ENCODE assay signal across 1 cellular context in the genomic region with DNA sequence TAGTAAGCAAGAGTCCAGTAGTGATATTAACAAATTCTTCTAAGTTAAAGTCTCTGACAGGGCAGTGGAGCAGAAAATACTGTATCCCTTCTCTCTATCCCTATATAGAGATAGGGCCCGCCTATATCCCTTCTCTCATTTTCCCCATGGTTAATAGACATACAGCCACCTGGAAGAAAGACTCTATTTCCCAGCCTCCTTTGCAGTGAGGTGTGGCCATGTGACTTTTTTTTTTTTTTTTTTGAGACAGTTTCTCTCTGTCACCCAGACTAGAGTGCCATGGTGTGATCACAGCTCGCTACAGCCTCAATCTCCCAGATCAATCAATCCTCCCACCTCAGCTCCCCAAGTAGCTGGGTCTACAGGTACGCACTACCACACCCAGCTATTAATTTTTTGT.
TF ChIP-seq lines count a peak whose summit lies in the region.

No MANE protein-coding gene starts in this region.

TF ChIP-seq in K562, 482 proteins besides CTCF, POLR2A, EP300 and RAD21 (continued from another document):
- TF ChIP-seq, protein P1, sequence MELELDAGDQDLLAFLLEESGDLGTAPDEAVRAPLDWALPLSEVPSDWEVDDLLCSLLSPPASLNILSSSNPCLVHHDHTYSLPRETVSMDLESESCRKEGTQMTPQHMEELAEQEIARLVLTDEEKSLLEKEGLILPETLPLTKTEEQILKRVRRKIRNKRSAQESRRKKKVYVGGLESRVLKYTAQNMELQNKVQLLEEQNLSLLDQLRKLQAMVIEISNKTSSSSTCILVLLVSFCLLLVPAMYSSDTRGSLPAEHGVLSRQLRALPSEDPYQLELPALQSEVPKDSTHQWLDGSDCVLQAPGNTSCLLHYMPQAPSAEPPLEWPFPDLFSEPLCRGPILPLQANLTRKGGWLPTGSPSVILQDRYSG (tag; conservative IDR thresholded peaks at IDR 0.05; ENCODE audit: low read depth) = no peak
- TF ChIP-seq YBX1 (IDR thresholded peaks at IDR 0.05) = no peak
- no peak for TF ChIP-seq RFX5 (IDR thresholded peaks at IDR 0.05; ENCODE audit: low read depth, low read length)
- TF ChIP-seq ZBED1 (IDR thresholded peaks at IDR 0.05) = no peak
- no peak for TF ChIP-seq CLOCK (CRISPR knock-in tag; IDR thresholded peaks at IDR 0.05; ENCODE audit: borderline replicate concordance)
- TF ChIP-seq HMGXB4 (CRISPR knock-in tag; IDR thresholded peaks at IDR 0.05) = no peak
- TF ChIP-seq NONO (IDR thresholded peaks at IDR 0.05; ENCODE audit: low read depth in 2 of 2, low read length in 1 of 2) = no peak
- peak; percentile 95 for TF ChIP-seq ZNF384 (IDR thresholded peaks at IDR 0.05; ENCODE audit: low read depth, low read length)
- no peak for TF ChIP-seq ELK3 (CRISPR knock-in tag; IDR thresholded peaks at IDR 0.05)
- TF ChIP-seq ZNF143 (CRISPR knock-in tag; IDR thresholded peaks at IDR 0.05) = peak; percentile 57; the same call in 1 of the 2 replicates
- no peak for TF ChIP-seq ATF2 (CRISPR knock-in tag; IDR thresholded peaks at IDR 0.05)
- TF ChIP-seq, protein P2, sequence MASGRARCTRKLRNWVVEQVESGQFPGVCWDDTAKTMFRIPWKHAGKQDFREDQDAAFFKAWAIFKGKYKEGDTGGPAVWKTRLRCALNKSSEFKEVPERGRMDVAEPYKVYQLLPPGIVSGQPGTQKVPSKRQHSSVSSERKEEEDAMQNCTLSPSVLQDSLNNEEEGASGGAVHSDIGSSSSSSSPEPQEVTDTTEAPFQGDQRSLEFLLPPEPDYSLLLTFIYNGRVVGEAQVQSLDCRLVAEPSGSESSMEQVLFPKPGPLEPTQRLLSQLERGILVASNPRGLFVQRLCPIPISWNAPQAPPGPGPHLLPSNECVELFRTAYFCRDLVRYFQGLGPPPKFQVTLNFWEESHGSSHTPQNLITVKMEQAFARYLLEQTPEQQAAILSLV (tag; IDR thresholded peaks at IDR 0.05) = no peak
- TF ChIP-seq MYNN (IDR thresholded peaks at IDR 0.05) = no peak
- TF ChIP-seq MYNN (CRISPR knock-in tag; IDR thresholded peaks at IDR 0.05) = no peak
- no peak for TF ChIP-seq HNRNPUL1 (IDR thresholded peaks at IDR 0.05; ENCODE audit: low read length)
- TF ChIP-seq ZNF253 (CRISPR knock-in tag; conservative IDR thresholded peaks at IDR 0.05) = no peak
- TF ChIP-seq GATAD2A (IDR thresholded peaks at IDR 0.05) = no peak
- TF ChIP-seq, protein P3, sequence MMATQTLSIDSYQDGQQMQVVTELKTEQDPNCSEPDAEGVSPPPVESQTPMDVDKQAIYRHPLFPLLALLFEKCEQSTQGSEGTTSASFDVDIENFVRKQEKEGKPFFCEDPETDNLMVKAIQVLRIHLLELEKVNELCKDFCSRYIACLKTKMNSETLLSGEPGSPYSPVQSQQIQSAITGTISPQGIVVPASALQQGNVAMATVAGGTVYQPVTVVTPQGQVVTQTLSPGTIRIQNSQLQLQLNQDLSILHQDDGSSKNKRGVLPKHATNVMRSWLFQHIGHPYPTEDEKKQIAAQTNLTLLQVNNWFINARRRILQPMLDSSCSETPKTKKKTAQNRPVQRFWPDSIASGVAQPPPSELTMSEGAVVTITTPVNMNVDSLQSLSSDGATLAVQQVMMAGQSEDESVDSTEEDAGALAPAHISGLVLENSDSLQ (IDR thresholded peaks at IDR 0.05) = no peak
- peak in 1 of 2 experiments; percentile 32; a peak in 1 of 4 replicates for TF ChIP-seq SIX5 (IDR thresholded peaks at IDR 0.05; ENCODE audit: borderline replicate concordance in 1 of 2, insufficient read depth in 1 of 2, low read depth in 1 of 2, low read length in 2 of 2)
- TF ChIP-seq BCLAF1 (IDR thresholded peaks at IDR 0.05; ENCODE audit: borderline replicate concordance in 1 of 2, control insufficient read depth in 1 of 2, low read depth in 2 of 2, low read length in 1 of 2) = no peak
- peak; percentile 72 for TF ChIP-seq HCFC1 (IDR thresholded peaks at IDR 0.05; ENCODE audit: low read depth, low read length)
- no peak for TF ChIP-seq TEAD4 (IDR thresholded peaks at IDR 0.05; ENCODE audit: low read length)
- TF ChIP-seq TEAD4 (CRISPR knock-in tag; IDR thresholded peaks at IDR 0.05; ENCODE audit: borderline replicate concordance) = no peak
- peak; percentile 65; the same call in 1 of the 2 replicates for TF ChIP-seq RAD51 (IDR thresholded peaks at IDR 0.05; ENCODE audit: borderline replicate concordance, low read depth)
- peak; percentile 49; the same call in 1 of the 2 replicates for TF ChIP-seq USF2 (CRISPR knock-in tag; IDR thresholded peaks at IDR 0.05)
- TF ChIP-seq BDP1 (IDR thresholded peaks at IDR 0.05; ENCODE audit: insufficient read depth, insufficient read length) = no peak
- TF ChIP-seq IFI16 (CRISPR knock-in tag; IDR thresholded peaks at IDR 0.05) = no peak
- TF ChIP-seq, protein P4, sequence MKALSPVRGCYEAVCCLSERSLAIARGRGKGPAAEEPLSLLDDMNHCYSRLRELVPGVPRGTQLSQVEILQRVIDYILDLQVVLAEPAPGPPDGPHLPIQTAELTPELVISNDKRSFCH (CRISPR knock-in tag; IDR thresholded peaks at IDR 0.05) = no peak
- TF ChIP-seq, protein P4 (tag; IDR thresholded peaks at IDR 0.05) = no peak
- no peak for TF ChIP-seq XRCC5 (IDR thresholded peaks at IDR 0.05; ENCODE audit: low read depth, low read length)
